Comparison of ENCODE assay signal across 8 cellular contexts in the genomic region with DNA sequence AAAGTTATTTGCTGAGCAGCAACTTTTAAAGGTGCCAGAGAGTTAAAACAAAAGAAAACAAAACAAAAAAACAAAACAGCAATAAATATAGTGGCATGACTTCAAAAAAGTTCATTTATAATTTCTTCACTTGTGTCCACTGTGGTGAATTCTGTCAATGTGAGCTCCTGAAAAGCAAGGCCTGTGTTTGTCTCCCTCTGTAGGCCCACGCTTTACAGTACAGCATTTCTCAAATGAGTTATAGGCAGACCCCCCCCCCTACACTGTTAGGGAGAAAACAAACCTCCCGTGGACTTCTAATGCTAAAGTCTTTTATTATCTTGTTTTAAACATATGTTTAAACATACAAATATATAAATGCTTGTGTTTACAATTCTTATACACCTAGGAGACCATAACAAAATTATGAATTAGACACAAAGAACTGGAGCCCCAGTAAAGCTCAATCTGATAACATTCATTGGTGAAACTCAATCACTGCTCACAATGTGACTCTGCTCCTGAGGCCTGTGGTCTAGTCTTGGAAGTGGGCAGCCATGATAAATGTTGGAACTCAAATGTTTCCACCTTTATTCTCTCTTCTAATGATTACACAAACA. TPM values are rescaled to one million over a fixed set of nuclear protein-coding genes. Genes with fewer than 3 reads are reported as not detected.
A peak's percentile ranks its signal among the peaks of the same experiment; 100 is the strongest.
DNase-seq lines count a peak whose midpoint lies in the region; ATAC-seq and TF ChIP-seq lines count a peak whose summit lies in the region.

No MANE protein-coding gene starts in this region.

- no peaks in the 10 kb centered on the region for H3K79me2 ChIP-seq in neural cell (replicated peaks; ENCODE audit: insufficient read depth, low read length)

- H3K27ac ChIP-seq in neural cell (ENCODE audit: low read length): no peak overlapping the region

- TF ChIP-seq EP300 in neural cell (conservative IDR thresholded peaks at IDR 0.05; ENCODE audit: poor library complexity, severe bottlenecking): no peak

- H3K4me3 ChIP-seq in neural cell (ENCODE audit: low read length): no peak overlapping the region

- H3F3A ChIP-seq in neural cell (ENCODE audit: insufficient read depth, low read length, poor library complexity, severe bottlenecking): no peaks in the 10 kb centered on the region

- TF ChIP-seq CTCF in GM12874 (IDR thresholded peaks at IDR 0.05; ENCODE audit: insufficient read depth, low read depth, low read length) (peak; percentile 40), neural cell (IDR thresholded peaks at IDR 0.05; ENCODE audit: poor library complexity, severe bottlenecking) (peak; percentile 68)

- TF ChIP-seq RAD21 in neural cell (conservative IDR thresholded peaks at IDR 0.05): peak; percentile 71

- no peaks in the 10 kb centered on the region for H3K27me3 ChIP-seq in neural cell (ENCODE audit: insufficient read depth, low read depth, low read length)

- no peak overlapping the region for H2AFZ ChIP-seq in neural cell (ENCODE audit: low read depth, low read length)

- no peak overlapping the region for H3K4me2 ChIP-seq in neural cell (ENCODE audit: low read length)

- H3K9me3 ChIP-seq in neural cell (ENCODE audit: low read length): no peaks in the 10 kb centered on the region

- peak; percentile 18 for DNase-seq in 8988T
- peak; percentile 57 for DNase-seq in OCI-M1 (lab: John Stamatoyannopoulos, UW)
- DNase-seq in NK-92 treated with Interleukin-12 subunit alpha and Interleukin-12 subunit beta, amount 100 ng/mL, for 24 hours (lab: John Stamatoyannopoulos, UW): no peak

- no peaks in the 10 kb centered on the region for H3K9me2 ChIP-seq in neural cell (ENCODE audit: insufficient read depth, low read length)

- ATAC-seq in esophagus mucosa: peak; percentile 54
- no peak for ATAC-seq in HG03139 (IDR thresholded peaks at IDR 0.05; ENCODE audit: unreplicated experiment)
- ATAC-seq in GM21723 (IDR thresholded peaks at IDR 0.05; ENCODE audit: unreplicated experiment): no peak

- no peaks in the 10 kb centered on the region for H4K20me1 ChIP-seq in neural cell (ENCODE audit: insufficient read depth)

- H3K36me3 ChIP-seq in neural cell (ENCODE audit: insufficient read depth, low read length): no peaks in the 10 kb centered on the region

- H3K9ac ChIP-seq in neural cell (ENCODE audit: low read length): no peak overlapping the region

TF ChIP-seq in neural cell, 6 proteins besides CTCF, POLR2A, EP300 and RAD21:
- TF ChIP-seq TAF1 (IDR thresholded peaks at IDR 0.05; ENCODE audit: low read depth) (no peak), SMC3 (conservative IDR thresholded peaks at IDR 0.05; ENCODE audit: poor library complexity) (peak; percentile 67), POLR2AphosphoS5 (IDR thresholded peaks at IDR 0.05) (no peak)

RNA-seq across cellular contexts. Expression of a gene that starts 47.0 kb away (rescaled TPM):
- total RNA-seq in esophagus mucosa: 30.3 TPM
- polyA plus RNA-seq in neural cell: 264 and 320 TPM in 2 replicates
- 152 and 163 TPM in 2 replicates for polyA minus RNA-seq in neural cell
